Comparison of ENCODE assay signal across 6 cellular contexts in the genomic region with DNA sequence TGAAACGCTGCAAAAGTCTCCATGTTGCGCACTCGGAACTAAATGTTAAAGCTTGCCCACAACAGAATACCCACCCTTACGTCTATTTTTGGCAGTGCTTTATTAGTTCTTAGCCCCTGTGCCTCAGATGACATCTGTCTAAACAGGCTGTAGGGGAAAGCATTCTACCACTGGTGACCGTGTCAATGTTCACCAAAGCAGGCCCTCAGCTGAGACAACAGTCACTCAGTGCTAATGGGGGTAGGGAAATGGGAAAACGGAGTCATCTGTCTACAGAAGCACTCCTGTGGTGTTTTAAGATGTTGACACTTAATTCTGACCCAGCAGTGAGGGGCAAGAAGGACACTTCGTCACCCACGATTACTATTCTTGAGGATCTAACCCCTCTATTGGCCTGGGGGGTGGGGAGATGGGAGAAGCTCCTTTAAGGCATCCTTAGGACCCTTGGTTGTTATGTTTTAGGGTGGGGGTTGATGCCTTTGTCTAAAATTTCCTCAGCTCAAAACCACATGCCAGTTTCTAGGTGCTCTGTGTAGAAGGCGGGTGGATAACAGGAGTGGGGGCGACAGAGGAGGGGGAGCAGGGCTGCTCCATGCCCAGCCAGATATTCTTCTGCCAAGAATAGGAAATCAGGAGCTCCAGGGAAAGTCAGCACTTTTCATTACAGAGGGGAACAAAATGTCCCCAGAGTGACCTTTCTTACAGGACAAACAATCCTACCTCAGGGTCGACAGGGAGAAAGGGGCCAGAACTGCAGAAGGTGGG. TPM values are rescaled to one million over a fixed set of nuclear protein-coding genes. Genes with fewer than 3 reads are reported as not detected.
DNase-seq lines count a peak whose midpoint lies in the region; ATAC-seq and TF ChIP-seq lines count a peak whose summit lies in the region.

No MANE protein-coding gene starts in this region.

- H3K9ac ChIP-seq in mammary epithelial cell (ENCODE audit: insufficient read depth, low read length), result no peak overlapping the region

- H3K36me3 ChIP-seq in Caco-2 (ENCODE audit: control insufficient read depth, insufficient read depth, low read length) (peaks cover 6% of the 10 kb centered on the region; the same call in 1 of the 2 replicates), mammary epithelial cell (ENCODE audit: insufficient read depth, low read length) (no peaks in the 10 kb centered on the region)
- no peaks in the 10 kb centered on the region for H3K36me3 ChIP-seq in naive thymus-derived CD4-positive, alpha-beta T cell (ENCODE audit: control insufficient read depth in 2 of 3, insufficient read depth in 3 of 3, low read length in 3 of 3)

- CTCF ChIA-PET in Caco-2 (lab: Charles Lee), result interaction anchor here (0.6 to 3.4 kb wide), 13 partner anchors 9 to 1529 kb away, joined by 3 to 91 read pairs (median 4); a partner anchor contains a TSS
- CTCF ChIA-PET in mammary epithelial cell (lab: Charles Lee; ENCODE audit: low non-redundant PET), result interaction anchor here (0.6 kb wide), 1 partner anchor 86 kb away, joined by 5 read pairs; no protein-coding TSS in a partner anchor
- CTCF ChIA-PET in naive thymus-derived CD4-positive, alpha-beta T cell (lab: Charles Lee), result interaction anchor here (1.0 kb wide), 1 partner anchor 11 kb away, joined by 3 read pairs; no protein-coding TSS in a partner anchor

- peak overlapping the region; percentile 97 for H3K27ac Mint-ChIP-seq in Caco-2 (ENCODE audit: unreplicated experiment)
- H3K27ac Mint-ChIP-seq in naive thymus-derived CD4-positive, alpha-beta T cell, result peak overlapping the region in 1 of 9 donors; percentile 67

- DNase-seq in Caco-2 (no peak), mammary epithelial cell (no peak)
- DNase-seq in naive thymus-derived CD4-positive, alpha-beta T cell, result no peak
- no peak for DNase-seq in activated CD4-positive, CD25-positive, alpha-beta regulatory T cell treated with anti-CD3 and anti-CD28 coated beads, Interleukin-2, amount 50 U/mL, for 72 hours
- DNase-seq in stimulated activated naive CD4-positive, alpha-beta T cell (lab: John Stamatoyannopoulos, UW), result no peak

- in situ Hi-C loops in mammary epithelial cell (cut with MboI; ENCODE audit: low sequenced_read_pairs in 2 of 2), result no loop called here

- 80% methylated on average over 10 of the region's 11 CpGs for WGBS in mammary epithelial cell (ENCODE audit: low coverage, missing lambda C conversion rate)

- H3K4me3 ChIP-seq in Caco-2 (ENCODE audit: low read depth, low read length) (no peak overlapping the region), mammary epithelial cell (replicated peaks in 1 of 3; ENCODE audit: insufficient read depth in 1 of 3, low read depth in 2 of 3, low read length in 3 of 3) (no peak overlapping the region)
- H3K4me3 ChIP-seq in naive thymus-derived CD4-positive, alpha-beta T cell (ENCODE audit: low read length), result no peak overlapping the region

- H3K27me3 ChIP-seq in Caco-2 (replicated peaks; ENCODE audit: control insufficient read depth, insufficient read depth, low read length) (no peaks in the 10 kb centered on the region), mammary epithelial cell (ENCODE audit: insufficient read depth, low read length) (no peaks in the 10 kb centered on the region)
- peaks cover 5 to 15% of the 10 kb centered on the region in 2 donors for H3K27me3 ChIP-seq in naive thymus-derived CD4-positive, alpha-beta T cell (ENCODE audit: control insufficient read depth in 2 of 2, insufficient read depth in 2 of 2, low read length in 2 of 2)

- peaks cover 51% of the 10 kb centered on the region for H3K4me1 Mint-ChIP-seq in Caco-2 (ENCODE audit: low read depth, unreplicated experiment)
- peaks cover 5 to 22% (median 11%) of the 10 kb centered on the region in 7 donors for H3K4me1 Mint-ChIP-seq in naive thymus-derived CD4-positive, alpha-beta T cell

- no peaks in the 10 kb centered on the region for H3K9me3 ChIP-seq in Caco-2
- H3K9me3 ChIP-seq in mammary epithelial cell (replicated peaks; ENCODE audit: insufficient read depth, low read length), result no peaks in the 10 kb centered on the region
- no peaks in the 10 kb centered on the region for H3K9me3 ChIP-seq in naive thymus-derived CD4-positive, alpha-beta T cell (ENCODE audit: control insufficient read depth in 2 of 3, low read length in 3 of 3)

- peaks cover 18% of the 10 kb centered on the region for H3K36me3 Mint-ChIP-seq in Caco-2 (ENCODE audit: insufficient read depth, unreplicated experiment)
- H3K36me3 Mint-ChIP-seq in naive thymus-derived CD4-positive, alpha-beta T cell, result peaks cover 0 to 6% (median 0%) of the 10 kb centered on the region in 5 donors

- H3K4me2 ChIP-seq in mammary epithelial cell (ENCODE audit: insufficient read depth, low read depth, low read length), result peak overlapping the region; percentile 20

- BruUV-seq in Caco-2 (replicated peaks; lab: Mats Ljungman, UMichigan), result TSS peak; percentile 45
- BruUV-seq in mammary epithelial cell (replicated peaks; lab: Mats Ljungman, UMichigan), result no TSS peak

- no peak overlapping the region for H2AFZ ChIP-seq in mammary epithelial cell (ENCODE audit: low read depth, low read length)

- intact Hi-C loops in Caco-2 (cut with micrococcal nuclease; ENCODE audit: unreplicated experiment) (loop anchor here (1.0 kb wide), 3 partner anchors 19 to 28 kb away; a partner anchor contains a TSS), mammary epithelial cell (cut with micrococcal nuclease) (loop anchor here (1.0 kb wide), 2 partner anchors 19 to 112 kb away; a partner anchor contains a TSS)
- intact Hi-C loops in naive thymus-derived CD4-positive, alpha-beta T cell (cut with micrococcal nuclease), result no loop called here

- H4K20me1 ChIP-seq in mammary epithelial cell (ENCODE audit: insufficient read depth, low read length), result no peaks in the 10 kb centered on the region

- POLR2A ChIA-PET in Caco-2 (lab: Charles Lee), result interaction anchor here (1.0 to 1.9 kb wide), 6 partner anchors 8 to 241 kb away, joined by 3 to 15 read pairs (median 6); a partner anchor contains a TSS
- POLR2A ChIA-PET in naive thymus-derived CD4-positive, alpha-beta T cell (lab: Charles Lee), result no interaction called here

- TF ChIP-seq CTCF in Caco-2 (IDR thresholded peaks at IDR 0.05; ENCODE audit: insufficient read depth in 1 of 2, low read depth in 1 of 2, low read length in 1 of 2, severe bottlenecking in 1 of 2, unreplicated experiment in 1 of 2) (no peak), mammary epithelial cell (conservative IDR thresholded peaks at IDR 0.05 in 1 of 2, IDR thresholded peaks at IDR 0.05 in 1 of 2; ENCODE audit: extremely low read depth in 1 of 2, insufficient read depth in 1 of 2, low read depth in 1 of 2, low read length in 2 of 2) (no peak)

- no peaks in the 10 kb centered on the region for H3K27me3 Mint-ChIP-seq in Caco-2 (ENCODE audit: insufficient read depth, unreplicated experiment)
- H3K27me3 Mint-ChIP-seq in naive thymus-derived CD4-positive, alpha-beta T cell, result peaks cover 24 to 66% (median 35%) of the 10 kb centered on the region in 5 donors

- no peak for ATAC-seq in naive thymus-derived CD4-positive, alpha-beta T cell
- no peak for ATAC-seq in HG03439 (IDR thresholded peaks at IDR 0.05; ENCODE audit: unreplicated experiment)

- peaks cover 56% of the 10 kb centered on the region for H3K4me1 ChIP-seq in Caco-2
- H3K4me1 ChIP-seq in mammary epithelial cell (ENCODE audit: insufficient read depth, low read length), result peaks cover 26% of the 10 kb centered on the region
- H3K4me1 ChIP-seq in naive thymus-derived CD4-positive, alpha-beta T cell (ENCODE audit: control insufficient read depth in 2 of 2, insufficient read depth in 2 of 2, low read length in 2 of 2), result no peaks in the 10 kb centered on the region

- H3K4me3 Mint-ChIP-seq in Caco-2 (ENCODE audit: unreplicated experiment), result peak overlapping the region; percentile 77
- peak overlapping the region in 7 of 10 donors; percentile 20 to 69 (median 43) for H3K4me3 Mint-ChIP-seq in naive thymus-derived CD4-positive, alpha-beta T cell

- H3K27ac ChIP-seq in mammary epithelial cell (ENCODE audit: insufficient read depth, low read depth, low read length), result no peak overlapping the region
- no peak overlapping the region for H3K27ac ChIP-seq in naive thymus-derived CD4-positive, alpha-beta T cell (ENCODE audit: low read depth, low read length)

- H3K9me3 Mint-ChIP-seq in Caco-2 (ENCODE audit: unreplicated experiment), result no peaks in the 10 kb centered on the region
- peaks cover 0 to 1% (median 0%) of the 10 kb centered on the region in 11 donors for H3K9me3 Mint-ChIP-seq in naive thymus-derived CD4-positive, alpha-beta T cell

- no peaks in the 10 kb centered on the region for H3K79me2 ChIP-seq in mammary epithelial cell (ENCODE audit: insufficient read depth, low read length)

- dilution Hi-C loops in mammary epithelial cell (cut with HindIII; ENCODE audit: low sequenced_read_pairs), result no loop called here

RNA-seq across cellular contexts. Expression of a gene that starts 15.6 kb away (rescaled TPM):
- total RNA-seq in Caco-2 (2022) (not detected in 2 replicates), mammary epithelial cell (not detected)
- not detected for polyA plus RNA-seq in mammary epithelial cell
- polyA minus RNA-seq in mammary epithelial cell, result not detected
- total RNA-seq in naive thymus-derived CD4-positive, alpha-beta T cell, result not detected
- polyA plus RNA-seq in naive thymus-derived CD4-positive, alpha-beta T cell, result not detected

RNA-seq across cellular contexts. Expression of a gene that starts 19.3 kb away (rescaled TPM):
- total RNA-seq in Caco-2 (2022), result 13.9 and 14.4 TPM in 2 replicates
- 1 to 10 TPM; 2.7 to 3.0 TPM for total RNA-seq in mammary epithelial cell
- polyA plus RNA-seq in mammary epithelial cell, result 1.3 TPM
- polyA minus RNA-seq in mammary epithelial cell, result 0.88 TPM
- 1 to 10 TPM in 1 of 5 experiments, under 1 TPM in 4; 0.07 to 1.1 (median 0.43) TPM for total RNA-seq in naive thymus-derived CD4-positive, alpha-beta T cell
- polyA plus RNA-seq in naive thymus-derived CD4-positive, alpha-beta T cell, result under 1 TPM; 0.26 to 0.50 TPM

RNA-seq across cellular contexts. Expression of a gene that starts 21.5 kb away (rescaled TPM):
- total RNA-seq in Caco-2 (2022), result 0.56 and 1.2 TPM in 2 replicates
- under 1 TPM in 1 of 2 donors, not detected in 1; 0.50 TPM for total RNA-seq in mammary epithelial cell
- 0.07 TPM for polyA plus RNA-seq in mammary epithelial cell
- not detected for polyA minus RNA-seq in mammary epithelial cell
- not detected for total RNA-seq in naive thymus-derived CD4-positive, alpha-beta T cell
- polyA plus RNA-seq in naive thymus-derived CD4-positive, alpha-beta T cell, result not detected

RNA-seq across cellular contexts. Expression of a gene that starts 27.8 kb away (rescaled TPM):
- total RNA-seq in Caco-2 (2022) (85.8 and 92.7 TPM in 2 replicates), mammary epithelial cell (10 to 100 TPM in 1 of 2 donors, 1 to 10 TPM in 1; 3.7 to 34.4 TPM)
- 39.1 TPM for polyA plus RNA-seq in mammary epithelial cell
- polyA minus RNA-seq in mammary epithelial cell, result 66.6 TPM
- 10 to 100 TPM; 16.9 to 28.3 (median 18.9) TPM for total RNA-seq in naive thymus-derived CD4-positive, alpha-beta T cell
- 10 to 100 TPM; 50.3 to 59.1 TPM for polyA plus RNA-seq in naive thymus-derived CD4-positive, alpha-beta T cell

RNA-seq across cellular contexts. Expression of a gene that starts 45.2 kb away (rescaled TPM):
- total RNA-seq in Caco-2 (2022) (8.3 and 9.8 TPM in 2 replicates), mammary epithelial cell (100 to 1,000 TPM in 1 of 2 donors, 10 to 100 TPM in 1; 47.2 to 409 TPM)
- 75.0 TPM for polyA plus RNA-seq in mammary epithelial cell
- 36.1 TPM for polyA minus RNA-seq in mammary epithelial cell
- total RNA-seq in naive thymus-derived CD4-positive, alpha-beta T cell, result 1 to 10 TPM in 2 of 5 experiments, under 1 TPM in 3; 0.08 to 5.1 (median 0.73) TPM
- under 1 TPM in 1 of 2 donors, not detected in 1; 0.26 TPM for polyA plus RNA-seq in naive thymus-derived CD4-positive, alpha-beta T cell

Comparison
In these comparisons a context has a peak if more than half of its experiments do, and no peak if none do; other contexts are left out.
1. intact Hi-C loops: an anchor here in Caco-2 (1.0 kb wide) and mammary epithelial cell (1.0 kb wide); none called in naive thymus-derived CD4-positive, alpha-beta T cell.